Comparison of ENCODE assay signal across 8 cellular contexts in genomic region chr6:158819213-158819976, GRCh38. TPM values are rescaled to one million over a fixed set of nuclear protein-coding genes. Genes with fewer than 3 reads are reported as not detected.
A peak's percentile ranks its signal among the peaks of the same experiment; 100 is the strongest.
DNase-seq lines count a peak whose midpoint lies in the region; ATAC-seq and TF ChIP-seq lines count a peak whose summit lies in the region.

Gene EZR (minus strand): TSS chr6:158819368. CDS start chr6:158818093, 1,275 bp downstream.

- H3K27ac Mint-ChIP-seq in activated CD4-positive, alpha-beta memory T cell treated with anti-CD3 and anti-CD28 coated beads, Interleukin-2, amount 10 ng/mL, durations not matched to agents 7 days and 5 days = peak within 1 kb of the TSS; percentile 77

- peak within 1 kb of the TSS; percentile 70 for H3K4me3 ChIP-seq in AG09309 (ENCODE audit: control insufficient read depth, low read depth, low read length)

- H3K4me3 Mint-ChIP-seq in activated CD4-positive, alpha-beta memory T cell treated with anti-CD3 and anti-CD28 coated beads, Interleukin-2, amount 10 ng/mL, durations not matched to agents 7 days and 5 days = peak within 1 kb of the TSS; percentile 99

- ATAC-seq in GM18909 (IDR thresholded peaks at IDR 0.05; ENCODE audit: poor library complexity, unreplicated experiment) = peak; percentile 57
- peak; percentile 46 for ATAC-seq in HG03139 (IDR thresholded peaks at IDR 0.05; ENCODE audit: unreplicated experiment)

- CTCF ChIA-PET in activated CD4-positive, alpha-beta memory T cell treated with anti-CD3 and anti-CD28 coated beads, Interleukin-2, amount 10 ng/mL, durations not matched to agents 7 days and 5 days (lab: Charles Lee) = interaction anchor here (0.5 to 1.7 kb wide), 5 partner anchors 24 to 1597 kb away, joined by 3 to 9 read pairs (median 4); no protein-coding TSS in a partner anchor

- peaks cover 28% of the 10 kb centered on the region for H3K4me1 Mint-ChIP-seq in activated CD4-positive, alpha-beta memory T cell treated with anti-CD3 and anti-CD28 coated beads, Interleukin-2, amount 10 ng/mL, durations not matched to agents 7 days and 5 days

- H3K9me3 Mint-ChIP-seq in activated CD4-positive, alpha-beta memory T cell treated with anti-CD3 and anti-CD28 coated beads, Interleukin-2, amount 10 ng/mL, durations not matched to agents 7 days and 5 days = no peaks in the 10 kb centered on the region

- H3K27me3 Mint-ChIP-seq in activated CD4-positive, alpha-beta memory T cell treated with anti-CD3 and anti-CD28 coated beads, Interleukin-2, amount 10 ng/mL, durations not matched to agents 7 days and 5 days = no peaks in the 10 kb centered on the region

- no peak for TF ChIP-seq CTCF in AG09309 (IDR thresholded peaks at IDR 0.05; ENCODE audit: control insufficient read depth, insufficient read depth, low read depth, low read length, missing control alignments)

- peaks cover 37% of the 10 kb centered on the region for H3K36me3 Mint-ChIP-seq in activated CD4-positive, alpha-beta memory T cell treated with anti-CD3 and anti-CD28 coated beads, Interleukin-2, amount 10 ng/mL, durations not matched to agents 7 days and 5 days (ENCODE audit: low read depth)

- DNase-seq in AG09309 (ENCODE audit: low read depth) = no peak
- DNase-seq in NCI-H748 treated with DMSO at 0.1 percent for 48 hours (lab: John Stamatoyannopoulos, UW) = peak; percentile 63
- peak; percentile 82 for DNase-seq in activated CD4-positive, alpha-beta memory T cell treated with anti-CD3 and anti-CD28 coated beads, Interleukin-2, amount 10 ng/mL, durations not matched to agents 7 days and 5 days
- DNase-seq in effector CD8-positive, alpha-beta T cell (lab: John Stamatoyannopoulos, UW) = peak; percentile 79
- DNase-seq in medulla oblongata (ENCODE audit: extremely low spot score) = peak; percentile 61
- peak; percentile 82 for DNase-seq in stimulated activated CD8-positive, alpha-beta memory T cell treated with anti-CD3 and anti-CD28 coated beads, Interleukin-12 subunit alpha, Interleukin-12 subunit beta, amount 100 ng/mL, for 4 hours (ENCODE audit: low read depth)

- POLR2A ChIA-PET in activated CD4-positive, alpha-beta memory T cell treated with anti-CD3 and anti-CD28 coated beads, Interleukin-2, amount 10 ng/mL, durations not matched to agents 7 days and 5 days (lab: Charles Lee) = interaction anchor here (0.6 to 5.7 kb wide), 23 partner anchors 10 to 243 kb away, joined by 3 to 64 read pairs (median 4); partner anchors contain the start of genes DYNLT1 and SYTL3

RNA-seq across cellular contexts. Expression of gene EZR, which starts in this region (rescaled TPM):
- 100 to 1,000 TPM; 225 to 228 TPM for total RNA-seq in activated CD4-positive, alpha-beta memory T cell treated with anti-CD3 and anti-CD28 coated beads, Interleukin-2, amount 10 ng/mL, durations not matched to agents 7 days and 5 days
